ENCODE assay signal across 20 cellular contexts in genomic region chr1:63923302-63923701, GRCh38.
"Had no signal": no experiment of that assay in that cellular context is flagged by ENCODE, and none has a peak within 500 bp of the region (broad histone marks: within the 10 kb centered on the region; RNA-seq: fewer than 3 reads in every experiment).

No MANE protein-coding gene starts in this region.

- H3K27ac Mint-ChIP-seq: activated CD8-positive, alpha-beta T cell treated with anti-CD3 and anti-CD28 coated beads for 36 hours; activated naive CD4-positive, alpha-beta T cell treated with anti-CD3 and anti-CD28 coated beads for 36 hours; activated T-cell treated with anti-CD3 and anti-CD28 coated beads, Interleukin-2, amount 50 U/mL, for 24 hours; activated T-helper 2 cell treated with anti-CD3 and anti-CD28 coated beads, Interferon-gamma antibody, Interleukin-2, Interleukin-4, amounts not matched to agents 10 μg/mL and 5 μg/mL and 100 μg/mL, durations not matched to agents 14 hours and 24 hours and 36 hours; stimulated activated naive CD8-positive, alpha-beta T cell treated with anti-CD3 and anti-CD28 coated beads, Interleukin-15, amount 100 ng/mL, for 72 hours; T-cell had no signal

- H3K36me3 ChIP-seq: breast epithelium, esophagus muscularis mucosa, suprapubic skin, upper lobe of left lung had no signal

- H3K4me1 Mint-ChIP-seq: stimulated activated naive CD8-positive, alpha-beta T cell treated with anti-CD3 and anti-CD28 coated beads, Interleukin-15, amount 100 ng/mL, for 72 hours; T-cell had no signal

- H3K4me3 ChIP-seq: breast epithelium, esophagus muscularis mucosa, suprapubic skin, upper lobe of left lung had no signal

- H3K27ac ChIP-seq: breast epithelium, esophagus muscularis mucosa, suprapubic skin had no signal

- H3K9me3 Mint-ChIP-seq: activated CD8-positive, alpha-beta T cell treated with anti-CD3 and anti-CD28 coated beads for 36 hours; activated naive CD4-positive, alpha-beta T cell treated with anti-CD3 and anti-CD28 coated beads for 36 hours; activated T-cell treated with anti-CD3 and anti-CD28 coated beads, Interleukin-2, amount 50 U/mL, for 24 hours; activated T-helper 2 cell treated with anti-CD3 and anti-CD28 coated beads, Interferon-gamma antibody, Interleukin-2, Interleukin-4, amounts not matched to agents 10 μg/mL and 5 μg/mL and 100 μg/mL, durations not matched to agents 14 hours and 24 hours and 36 hours; stimulated activated naive CD8-positive, alpha-beta T cell treated with anti-CD3 and anti-CD28 coated beads, Interleukin-15, amount 100 ng/mL, for 72 hours; T-cell had no signal

- H3K27me3 ChIP-seq: breast epithelium, esophagus muscularis mucosa, suprapubic skin, upper lobe of left lung had no signal

- DNase-seq: activated CD4-positive, alpha-beta T cell treated with anti-CD3 and anti-CD28 coated beads for 48 hours; activated CD4-positive, CD25-positive, alpha-beta regulatory T cell; activated CD8-positive, alpha-beta T cell treated with anti-CD3 and anti-CD28 coated beads for 36 hours; activated naive CD4-positive, alpha-beta T cell treated with anti-CD3 and anti-CD28 coated beads for 36 hours; activated T-cell treated with anti-CD3 and anti-CD28 coated beads, Interleukin-2, amount 50 U/mL, for 24 hours; effector memory CD4-positive, alpha-beta T cell; hippocampal formation; occipital lobe; small intestine; stimulated activated CD4-positive, alpha-beta T cell treated with anti-CD3 and anti-CD28 coated beads, Interleukin-15, amount 100 ng/mL, for 24 hours; stimulated activated CD4-positive, alpha-beta T cell treated with anti-CD3 and anti-CD28 coated beads, Interleukin-2, amount 100 ng/mL, for 48 hours; stimulated activated naive CD8-positive, alpha-beta T cell treated with anti-CD3 and anti-CD28 coated beads, Interleukin-15, amount 100 ng/mL, for 72 hours; T-cell; upper lobe of left lung had no signal

- H3K4me1 ChIP-seq: breast epithelium had no signal

- FAIRE-seq: endothelial cell of umbilical vein, islet of Langerhans, small intestine had no signal

- ATAC-seq: activated CD8-positive, alpha-beta T cell treated with anti-CD3 and anti-CD28 coated beads for 36 hours; stimulated activated naive CD8-positive, alpha-beta T cell treated with anti-CD3 and anti-CD28 coated beads, Interleukin-15, amount 100 ng/mL, for 72 hours; T-cell had no signal

- H3K4me3 Mint-ChIP-seq: activated CD8-positive, alpha-beta T cell treated with anti-CD3 and anti-CD28 coated beads for 36 hours; activated naive CD4-positive, alpha-beta T cell treated with anti-CD3 and anti-CD28 coated beads for 36 hours; activated T-cell treated with anti-CD3 and anti-CD28 coated beads, Interleukin-2, amount 50 U/mL, for 24 hours; stimulated activated naive CD8-positive, alpha-beta T cell treated with anti-CD3 and anti-CD28 coated beads, Interleukin-15, amount 100 ng/mL, for 72 hours; T-cell had no signal

- H3K36me3 Mint-ChIP-seq: T-cell had no signal

- H3K9me3 ChIP-seq: breast epithelium, esophagus muscularis mucosa, suprapubic skin, upper lobe of left lung had no signal

- H3K27me3 Mint-ChIP-seq: activated T-cell treated with anti-CD3 and anti-CD28 coated beads, Interleukin-2, amount 50 U/mL, for 24 hours; stimulated activated naive CD8-positive, alpha-beta T cell treated with anti-CD3 and anti-CD28 coated beads, Interleukin-15, amount 100 ng/mL, for 72 hours; T-cell had no signal
